ENCODE assay signal across 8 cellular contexts in genomic region chr6:3355358-3356055, GRCh38.
A peak's percentile ranks its signal among the peaks of the same experiment; 100 is the strongest.
DNase-seq lines count a peak whose midpoint lies in the region; ATAC-seq lines count a peak whose summit lies in the region.

No MANE protein-coding gene starts in this region.

- no peak overlapping the region for H3K27ac Mint-ChIP-seq in T-helper 1 cell treated with Interleukin-12 subunit alpha and Interleukin-12 subunit beta and Interleukin-4 antibody, amounts not matched to agents 30 μg/mL and 1 μg/mL, for 36 hours
- H3K27ac Mint-ChIP-seq in effector memory CD8-positive, alpha-beta T cell: peak overlapping the region; percentile 89 to 90
- peak overlapping the region; percentile 92 to 98 (median 96) for H3K27ac Mint-ChIP-seq in naive thymus-derived CD8-positive, alpha-beta T cell

- DNase-seq in DMS53 treated with DMSO at 0.1 percent for 48 hours (lab: John Stamatoyannopoulos, UW; ENCODE audit: unreplicated experiment) (peak; percentile 45), DMS53 (lab: John Stamatoyannopoulos, UW) (no peak), NCI-H1092 treated with DMSO at 0.1 percent for 48 hours (lab: John Stamatoyannopoulos, UW) (no peak), iPS-NIHi11 (ENCODE audit: low spot score) (no peak), A172 (ENCODE audit: low spot score) (no peak)
- no peak for DNase-seq in effector memory CD8-positive, alpha-beta T cell
- DNase-seq in naive thymus-derived CD8-positive, alpha-beta T cell: peak in 7 of 10 donors; percentile 17 to 57 (median 38)

- peak; percentile 15 for ATAC-seq in effector memory CD8-positive, alpha-beta T cell (replicated peaks)
- ATAC-seq in naive thymus-derived CD8-positive, alpha-beta T cell: peak; percentile 46 to 61

- peaks cover 31% of the 10 kb centered on the region for H3K27me3 Mint-ChIP-seq in T-helper 1 cell treated with Interleukin-12 subunit alpha and Interleukin-12 subunit beta and Interleukin-4 antibody, amounts not matched to agents 30 μg/mL and 1 μg/mL, for 36 hours (ENCODE audit: low read depth)
- no peaks in the 10 kb centered on the region for H3K27me3 Mint-ChIP-seq in effector memory CD8-positive, alpha-beta T cell
- H3K27me3 Mint-ChIP-seq in naive thymus-derived CD8-positive, alpha-beta T cell: no peaks in the 10 kb centered on the region

- H3K4me3 Mint-ChIP-seq in T-helper 1 cell treated with Interleukin-12 subunit alpha and Interleukin-12 subunit beta and Interleukin-4 antibody, amounts not matched to agents 30 μg/mL and 1 μg/mL, for 36 hours: peak overlapping the region; percentile 48
- H3K4me3 Mint-ChIP-seq in effector memory CD8-positive, alpha-beta T cell: peak overlapping the region; percentile 79 to 83
- peak overlapping the region; percentile 81 to 95 (median 88) for H3K4me3 Mint-ChIP-seq in naive thymus-derived CD8-positive, alpha-beta T cell

- H3K9me3 Mint-ChIP-seq in T-helper 1 cell treated with Interleukin-12 subunit alpha and Interleukin-12 subunit beta and Interleukin-4 antibody, amounts not matched to agents 30 μg/mL and 1 μg/mL, for 36 hours: no peaks in the 10 kb centered on the region
- no peaks in the 10 kb centered on the region for H3K9me3 Mint-ChIP-seq in effector memory CD8-positive, alpha-beta T cell
- no peaks in the 10 kb centered on the region for H3K9me3 Mint-ChIP-seq in naive thymus-derived CD8-positive, alpha-beta T cell

- POLR2A ChIA-PET in naive thymus-derived CD8-positive, alpha-beta T cell (lab: Charles Lee): interaction anchor here (1.0 to 2.1 kb wide), 2 partner anchors 11 to 95 kb away, joined by 4 to 9 read pairs; no protein-coding TSS in a partner anchor

- H3K4me1 Mint-ChIP-seq in T-helper 1 cell treated with Interleukin-12 subunit alpha and Interleukin-12 subunit beta and Interleukin-4 antibody, amounts not matched to agents 30 μg/mL and 1 μg/mL, for 36 hours (ENCODE audit: low read depth): peaks cover 9% of the 10 kb centered on the region
- H3K4me1 Mint-ChIP-seq in effector memory CD8-positive, alpha-beta T cell (ENCODE audit: low read depth in 2 of 2): peaks cover 10 to 13% of the 10 kb centered on the region in 2 donors
- peaks cover 27 to 57% (median 43%) of the 10 kb centered on the region in 4 donors for H3K4me1 Mint-ChIP-seq in naive thymus-derived CD8-positive, alpha-beta T cell

- no peaks in the 10 kb centered on the region for H3K36me3 Mint-ChIP-seq in T-helper 1 cell treated with Interleukin-12 subunit alpha and Interleukin-12 subunit beta and Interleukin-4 antibody, amounts not matched to agents 30 μg/mL and 1 μg/mL, for 36 hours (ENCODE audit: low read depth)
- H3K36me3 Mint-ChIP-seq in effector memory CD8-positive, alpha-beta T cell (ENCODE audit: insufficient read depth): peaks cover 15% of the 10 kb centered on the region
- H3K36me3 Mint-ChIP-seq in naive thymus-derived CD8-positive, alpha-beta T cell: no peaks in the 10 kb centered on the region

Comparison
In these comparisons a context has a peak if more than half of its experiments do, and no peak if none do; other contexts are left out.
1. DNase-seq: peak in DMS53 treated with DMSO at 0.1 percent for 48 hours (single experiment) and naive thymus-derived CD8-positive, alpha-beta T cell (7 of 10); none in DMS53 (single experiment), effector memory CD8-positive, alpha-beta T cell (0 of 3), NCI-H1092 treated with DMSO at 0.1 percent for 48 hours (single experiment), iPS-NIHi11 (single experiment) and A172 (single experiment).
2. Peak in every context shown above with its lines, with median percentiles within 50 percentile points of each other: H3K4me3 Mint-ChIP-seq.